Comparison of ENCODE assay signal across 8 cellular contexts in genomic region chr15:40046721-40047412, GRCh38. TPM values are rescaled to one million over a fixed set of nuclear protein-coding genes. Genes with fewer than 3 reads are reported as not detected.
DNase-seq lines count a peak whose midpoint lies in the region; ATAC-seq and TF ChIP-seq lines count a peak whose summit lies in the region.

No MANE protein-coding gene starts in this region.

- no peaks in the 10 kb centered on the region for H3K9me3 ChIP-seq in PC-3 (ENCODE audit: low read length)
- H3K9me3 ChIP-seq in sigmoid colon = no peaks in the 10 kb centered on the region

- ATAC-seq in PC-3 (peak; percentile 44), HG02610 (IDR thresholded peaks at IDR 0.05; ENCODE audit: unreplicated experiment) (no peak), HG03159 (IDR thresholded peaks at IDR 0.05; ENCODE audit: unreplicated experiment) (no peak)

- 66% methylated on average over 5 of the region's 5 CpGs for WGBS in sigmoid colon, 2 donors

- TF ChIP-seq EP300 in sigmoid colon (IDR thresholded peaks at IDR 0.05) = no peak

- no peaks in the 10 kb centered on the region for H3F3A ChIP-seq in PC-3 (ENCODE audit: low read length, unreplicated experiment)

- peak overlapping the region; percentile 63 for H3K4me2 ChIP-seq in PC-3 (ENCODE audit: low read length)

- TF ChIP-seq CTCF in GM06990 (IDR thresholded peaks at IDR 0.05; ENCODE audit: insufficient read depth, low read length, poor library complexity, severe bottlenecking) (peak; percentile 14), PC-3 (conservative IDR thresholded peaks at IDR 0.05; ENCODE audit: low read depth, low read length) (no peak), epithelial cell of esophagus (IDR thresholded peaks at IDR 0.05; ENCODE audit: insufficient read depth, low read depth, low read length, missing control alignments) (no peak), sigmoid colon (IDR thresholded peaks at IDR 0.05) (no peak)

- H3K27ac ChIP-seq in PC-3 (ENCODE audit: low read length) = peak overlapping the region; percentile 90
- peak overlapping the region; percentile 45 to 61 (median 52) for H3K27ac ChIP-seq in sigmoid colon

- H3K79me2 ChIP-seq in PC-3 (ENCODE audit: low read length) = no peaks in the 10 kb centered on the region

- H3K9me2 ChIP-seq in PC-3 (replicated peaks; ENCODE audit: low read length) = no peaks in the 10 kb centered on the region

- no peaks in the 10 kb centered on the region for H4K20me1 ChIP-seq in PC-3 (ENCODE audit: low read length)

- H3K4me3 ChIP-seq in GM06990 (replicated peaks; ENCODE audit: low read depth, low read length) (no peak overlapping the region), PC-3 (ENCODE audit: low read length) (peak overlapping the region; percentile 9; the same call in 1 of the 2 replicates), epithelial cell of esophagus (ENCODE audit: low read length) (no peak overlapping the region), sigmoid colon (no peak overlapping the region)

- H3K27me3 ChIP-seq in GM06990 (replicated peaks; ENCODE audit: control insufficient read depth, insufficient read depth, low read length) (no peaks in the 10 kb centered on the region), PC-3 (ENCODE audit: low read length) (no peaks in the 10 kb centered on the region), sigmoid colon (no peaks in the 10 kb centered on the region)

- CTCF ChIA-PET in PC-3 (lab: Charles Lee) = interaction anchor here (0.6 to 2.5 kb wide), 7 partner anchors 51 to 1990 kb away, joined by 3 to 57 read pairs (median 5); no protein-coding TSS in a partner anchor

- intact Hi-C loops in PC-3 (cut with micrococcal nuclease) (loop anchor here (5.0 kb wide), 1 partner anchor 115 kb away; the partner anchor contains the start of gene BUB1B), sigmoid colon (cut with DNase I) (loop anchor here (5.0 kb wide), 1 partner anchor 170 kb away; no protein-coding TSS in a partner anchor)

- DNase-seq in GM06990 (ENCODE audit: extremely low read depth, insufficient read length) (no peak), PC-3 (peak; percentile 89), epithelial cell of esophagus (ENCODE audit: low read depth) (peak; percentile 87), sigmoid colon (peak; percentile 40), anterior cingulate cortex (lab: John Stamatoyannopoulos, UW) (no peak), ecto neural progenitor cell (ENCODE audit: low spot score) (no peak)

- H3K9ac ChIP-seq in PC-3 (ENCODE audit: low read length) = peak overlapping the region; percentile 61

- no peak for TF ChIP-seq POLR2A in sigmoid colon (IDR thresholded peaks at IDR 0.05)

- H3K4me1 ChIP-seq in PC-3 (ENCODE audit: insufficient read depth, low read length) (peaks cover 39% of the 10 kb centered on the region), sigmoid colon (peaks cover 0 to 57% (median 37%) of the 10 kb centered on the region in 4 donors)

- no TSS peak for BruUV-seq in PC-3 (replicated peaks; lab: Mats Ljungman, UMichigan)

- POLR2A ChIA-PET in PC-3 (lab: Charles Lee; ENCODE audit: unreplicated experiment) = interaction anchor here (0.6 kb wide), 1 partner anchor 222 kb away, joined by 3 read pairs; no protein-coding TSS in a partner anchor

- H3K36me3 ChIP-seq in GM06990 (ENCODE audit: control insufficient read depth, insufficient read depth, low read length) (no peaks in the 10 kb centered on the region), PC-3 (ENCODE audit: low read depth, low read length) (no peaks in the 10 kb centered on the region), sigmoid colon (no peaks in the 10 kb centered on the region)

- H2AFZ ChIP-seq in PC-3 (ENCODE audit: low read length) = no peak overlapping the region

RNA-seq across cellular contexts. Expression of gene SRP14, which starts 7.9 kb away (rescaled TPM):
- total RNA-seq in PC-3 (2014; rRNA removed) = 362 and 378 TPM in 2 replicates
- total RNA-seq in sigmoid colon = 100 to 1,000 TPM; 307 to 378 (median 342) TPM
- polyA plus RNA-seq in sigmoid colon = 100 to 1,000 TPM; 304 to 467 (median 403) TPM

Comparison
In these comparisons a context has a peak if more than half of its experiments do, and no peak if none do; other contexts are left out.
1. DNase-seq: peak in PC-3 (single experiment), epithelial cell of esophagus (single experiment) and sigmoid colon (single experiment); none in GM06990 (single experiment), anterior cingulate cortex (0 of 58) and ecto neural progenitor cell (single experiment).